9 cellular contexts compared by ENCODE assay signal in genomic region chr7:47435889-47436312, GRCh38.
A peak's percentile ranks its signal among the peaks of the same experiment; 100 is the strongest.
DNase-seq lines count a peak whose midpoint lies in the region; ATAC-seq, FAIRE-seq and TF ChIP-seq lines count a peak whose summit lies in the region.
"Had no signal": no experiment of that assay in that cellular context is flagged by ENCODE, and none has a peak within 500 bp of the region (broad histone marks: within the 10 kb centered on the region; RNA-seq: fewer than 3 reads in every experiment).

No MANE protein-coding gene starts in this region.

- no peaks in the 10 kb centered on the region for H3K36me3 Mint-ChIP-seq in activated CD4-positive, alpha-beta memory T cell treated with anti-CD3 and anti-CD28 coated beads for 36 hours

- CTCF ChIA-PET in A549 (lab: Yijun Ruan, JAX) = interaction anchor here (0.6 to 2.7 kb wide), 21 partner anchors 9 to 508 kb away, joined by 3 to 15 read pairs (median 4); no protein-coding TSS in a partner anchor
- CTCF ChIA-PET in PC-3 (lab: Charles Lee) = interaction anchor here (0.5 to 1.1 kb wide), 15 partner anchors 9 to 383 kb away, joined by 3 to 16 read pairs (median 4); partner anchors contain the start of gene TNS3
- CTCF ChIA-PET in activated CD4-positive, alpha-beta memory T cell treated with anti-CD3 and anti-CD28 coated beads for 36 hours (lab: Charles Lee) = no interaction called here

- POLR2A ChIA-PET in A549 (lab: Yijun Ruan, JAX) (interaction anchor here (0.7 to 1.1 kb wide), 4 partner anchors 9 to 135 kb away, joined by 3 to 5 read pairs (median 4); no protein-coding TSS in a partner anchor), PC-3 (lab: Charles Lee; ENCODE audit: unreplicated experiment) (interaction anchor here (0.7 kb wide), 1 partner anchor 163 kb away, joined by 5 read pairs; no protein-coding TSS in a partner anchor)
- POLR2A ChIA-PET in activated CD4-positive, alpha-beta memory T cell treated with anti-CD3 and anti-CD28 coated beads for 36 hours (lab: Charles Lee) = no interaction called here

- no peak overlapping the region for H3K4me3 Mint-ChIP-seq in activated CD4-positive, alpha-beta memory T cell treated with anti-CD3 and anti-CD28 coated beads for 36 hours

- intact Hi-C loops in PC-3 (cut with micrococcal nuclease) = loop anchor here (1.0 kb wide), 2 partner anchors 170 to 383 kb away; no protein-coding TSS in a partner anchor
- intact Hi-C loops in activated CD4-positive, alpha-beta memory T cell treated with anti-CD3 and anti-CD28 coated beads for 36 hours (cut with micrococcal nuclease) = no loop called here

- no peaks in the 10 kb centered on the region for H4K20me1 ChIP-seq in PC-3 (ENCODE audit: low read length)

- DNase-seq in A549 (ENCODE audit: low read depth in 1 of 2, low spot score in 1 of 2) (peak; percentile 62 to 79), PC-3 (peak; percentile 67), erythroblast (lab: John Stamatoyannopoulos, UW) (peak; percentile 64 to 74), myocyte (ENCODE audit: low read depth) (peak; percentile 85)
- DNase-seq in activated CD4-positive, alpha-beta memory T cell treated with anti-CD3 and anti-CD28 coated beads for 36 hours = no peak
- DNase-seq in activated naive CD4-positive, alpha-beta T cell treated with Interleukin-2 at 50 U/mL for 16 hours = no peak

- TF ChIP-seq CTCF in A549 (IDR thresholded peaks at IDR 0.05) (peak; percentile 62), GM12875 (IDR thresholded peaks at IDR 0.05; ENCODE audit: borderline replicate concordance, insufficient read depth, low read depth, low read length) (peak; percentile 50; the same call in 1 of the 2 replicates), PC-3 (conservative IDR thresholded peaks at IDR 0.05; ENCODE audit: low read depth, low read length) (peak; percentile 76)

- no peaks in the 10 kb centered on the region for H3K9me3 ChIP-seq in A549
- no peaks in the 10 kb centered on the region for H3K9me3 ChIP-seq in PC-3 (ENCODE audit: low read length)

- TF ChIP-seq RAD21 in A549 (conservative IDR thresholded peaks at IDR 0.05 in 1 of 2, IDR thresholded peaks at IDR 0.05 in 1 of 2) = peak; percentile 66 to 71

- TF ChIP-seq POLR2A in A549 (IDR thresholded peaks at IDR 0.05; ENCODE audit: low read length) (no peak), erythroblast (IDR thresholded peaks at IDR 0.05; ENCODE audit: low read length) (no peak)

- H3K36me3 ChIP-seq in PC-3 (ENCODE audit: low read depth, low read length) = peaks cover 31% of the 10 kb centered on the region

- no peaks in the 10 kb centered on the region for H3K4me1 Mint-ChIP-seq in activated CD4-positive, alpha-beta memory T cell treated with anti-CD3 and anti-CD28 coated beads for 36 hours (ENCODE audit: low read depth)

- no peaks in the 10 kb centered on the region for H3K9me2 ChIP-seq in PC-3 (replicated peaks; ENCODE audit: low read length)

- H3K4me1 ChIP-seq in A549 (peaks cover 45% of the 10 kb centered on the region), PC-3 (ENCODE audit: insufficient read depth, low read length) (no peaks in the 10 kb centered on the region)

- H3K27me3 ChIP-seq in PC-3 (ENCODE audit: low read length) = no peaks in the 10 kb centered on the region

- H3F3A ChIP-seq in PC-3 (ENCODE audit: low read length, unreplicated experiment) = no peaks in the 10 kb centered on the region

- WGBS in A549 (ENCODE audit: missing lambda C conversion rate) = 31% methylated on average over 5 of the region's 5 CpGs

- no peak overlapping the region for H3K9ac ChIP-seq in PC-3 (ENCODE audit: low read length)

- H3K9me3 Mint-ChIP-seq in activated CD4-positive, alpha-beta memory T cell treated with anti-CD3 and anti-CD28 coated beads for 36 hours = no peaks in the 10 kb centered on the region

- no peak overlapping the region for H2AFZ ChIP-seq in PC-3 (ENCODE audit: low read length)

- H3K4me3 ChIP-seq in A549 (no peak overlapping the region), GM12875 (ENCODE audit: low read depth, low read length) (no peak overlapping the region), PC-3 (ENCODE audit: low read length) (no peak overlapping the region)

- no peak overlapping the region for H3K27ac Mint-ChIP-seq in activated CD4-positive, alpha-beta memory T cell treated with anti-CD3 and anti-CD28 coated beads for 36 hours

- ATAC-seq in A549 = peak; percentile 84 to 94
- ATAC-seq in PC-3 = peak; percentile 95
- no peak for ATAC-seq in GM19397 (IDR thresholded peaks at IDR 0.05; ENCODE audit: unreplicated experiment)

- no peaks in the 10 kb centered on the region for H3K27me3 Mint-ChIP-seq in activated CD4-positive, alpha-beta memory T cell treated with anti-CD3 and anti-CD28 coated beads for 36 hours

- FAIRE-seq in A549 (lab: Jason Lieb, UNC) = peak; percentile 32

- TF ChIP-seq EP300 in A549 (IDR thresholded peaks at IDR 0.05) = no peak

- H3K27ac ChIP-seq in A549 = peak overlapping the region; percentile 61 to 74
- H3K27ac ChIP-seq in PC-3 (ENCODE audit: low read length) = no peak overlapping the region
- H3K27ac ChIP-seq: epithelial cell of prostate had no signal

- BruUV-seq in PC-3 (replicated peaks; lab: Mats Ljungman, UMichigan) = no TSS peak

- 0 out of 2 replicates have a peak, but pooled peaks cover 12% of the 10 kb centered on the region for H3K79me2 ChIP-seq in PC-3 (ENCODE audit: low read length)

- H3K4me2 ChIP-seq in A549 (peak overlapping the region; percentile 24; the same call in 2 of the 3 replicates), PC-3 (ENCODE audit: low read length) (no peak overlapping the region)

TF ChIP-seq in A549, 52 proteins besides CTCF, POLR2A, EP300 and RAD21:
- peak; percentile 68 for TF ChIP-seq SMC3 (IDR thresholded peaks at IDR 0.05)
- no peak for TF ChIP-seq KDM5A (IDR thresholded peaks at IDR 0.05)

Comparison
In these comparisons a context has a peak if more than half of its experiments do, and no peak if none do; other contexts are left out.
1. DNase-seq: peak in A549 (2 of 2), PC-3 (single experiment), erythroblast (2 of 2) and myocyte (single experiment); none in activated CD4-positive, alpha-beta memory T cell treated with anti-CD3 and anti-CD28 coated beads for 36 hours (single experiment) and activated naive CD4-positive, alpha-beta T cell treated with Interleukin-2 at 50 U/mL for 16 hours (single experiment).
2. Peak in every context shown above with its lines, with median percentiles within 50 percentile points of each other: CTCF ChIP-seq.